In genomic region chr3:184258926-184259325, GRCh38 we compare ENCODE assay signal across 23 cellular contexts. TPM values are rescaled to one million over a fixed set of nuclear protein-coding genes. Genes with fewer than 3 reads are reported as not detected.
DNase-seq lines count a peak whose midpoint lies in the region; ATAC-seq and TF ChIP-seq lines count a peak whose summit lies in the region.
"Had no signal": no experiment of that assay in that cellular context is flagged by ENCODE, and none has a peak within 500 bp of the region (broad histone marks: within the 10 kb centered on the region; RNA-seq: fewer than 3 reads in every experiment).

No MANE protein-coding gene starts in this region.

- peaks cover 3% of the 10 kb centered on the region for H3K36me3 Mint-ChIP-seq in activated naive CD4-positive, alpha-beta T cell treated with anti-CD3 and anti-CD28 coated beads, Interleukin-2, amount 10 ng/mL, durations not matched to agents 7 days and 5 days
- peaks cover 6% of the 10 kb centered on the region for H3K36me3 Mint-ChIP-seq in memory B cell
- H3K36me3 Mint-ChIP-seq in stimulated activated effector memory CD8-positive, alpha-beta T cell treated with anti-CD3 and anti-CD28 coated beads, Interleukin-12 subunit alpha, Interleukin-12 subunit beta, amount 100 ng/mL, for 72 hours, result peaks cover 20% of the 10 kb centered on the region
- peaks cover 8% of the 10 kb centered on the region for H3K36me3 Mint-ChIP-seq in progenitor cell of endocrine pancreas (ENCODE audit: insufficient read depth)

- ATAC-seq in memory B cell (ENCODE audit: low read depth), result no peak
- ATAC-seq in stimulated activated effector memory CD8-positive, alpha-beta T cell treated with anti-CD3 and anti-CD28 coated beads, Interleukin-12 subunit alpha, Interleukin-12 subunit beta, amount 100 ng/mL, for 72 hours, result no peak
- ATAC-seq: gastrocnemius medialis had no signal

- peaks cover 22% of the 10 kb centered on the region for H3K4me1 Mint-ChIP-seq in activated naive CD4-positive, alpha-beta T cell treated with anti-CD3 and anti-CD28 coated beads, Interleukin-2, amount 10 ng/mL, durations not matched to agents 7 days and 5 days
- H3K4me1 Mint-ChIP-seq in memory B cell (peaks cover 19% of the 10 kb centered on the region), progenitor cell of endocrine pancreas (ENCODE audit: low read depth) (peaks cover 13% of the 10 kb centered on the region)
- H3K4me1 Mint-ChIP-seq in stimulated activated effector memory CD8-positive, alpha-beta T cell treated with anti-CD3 and anti-CD28 coated beads, Interleukin-12 subunit alpha, Interleukin-12 subunit beta, amount 100 ng/mL, for 72 hours, result peaks cover 36% of the 10 kb centered on the region

- peaks cover 64% of the 10 kb centered on the region for H3K27me3 Mint-ChIP-seq in activated naive CD4-positive, alpha-beta T cell treated with anti-CD3 and anti-CD28 coated beads, Interleukin-2, amount 10 ng/mL, durations not matched to agents 7 days and 5 days
- H3K27me3 Mint-ChIP-seq in memory B cell (peaks cover 24% of the 10 kb centered on the region), progenitor cell of endocrine pancreas (peaks cover 53% of the 10 kb centered on the region)

- no peak overlapping the region for H3K27ac Mint-ChIP-seq in activated naive CD4-positive, alpha-beta T cell treated with anti-CD3 and anti-CD28 coated beads, Interleukin-2, amount 10 ng/mL, durations not matched to agents 7 days and 5 days
- no peak overlapping the region for H3K27ac Mint-ChIP-seq in memory B cell
- H3K27ac Mint-ChIP-seq in stimulated activated effector memory CD8-positive, alpha-beta T cell treated with anti-CD3 and anti-CD28 coated beads, Interleukin-12 subunit alpha, Interleukin-12 subunit beta, amount 100 ng/mL, for 72 hours, result no peak overlapping the region
- no peak overlapping the region for H3K27ac Mint-ChIP-seq in progenitor cell of endocrine pancreas
- H3K27ac Mint-ChIP-seq: activated CD4-positive, alpha-beta T cell treated with anti-CD3 and anti-CD28 coated beads, Interleukin-2, amount 10 ng/mL, durations not matched to agents 7 days and 5 days had no signal

- DNase-seq in activated naive CD4-positive, alpha-beta T cell treated with anti-CD3 and anti-CD28 coated beads, Interleukin-2, amount 10 ng/mL, durations not matched to agents 7 days and 5 days, result no peak
- no peak for DNase-seq in activated naive CD4-positive, alpha-beta T cell treated with anti-CD3 and anti-CD28 coated beads, Interleukin-2, amount 50 U/mL, for 16 hours
- DNase-seq in NCI-H69 (lab: John Stamatoyannopoulos, UW) (peak; percentile 27), memory B cell (ENCODE audit: low spot score in 2 of 2) (no peak), progenitor cell of endocrine pancreas (ENCODE audit: low spot score, unreplicated experiment) (no peak), C1 segment of cervical spinal cord (lab: John Stamatoyannopoulos, UW) (no peak)
- no peak for DNase-seq in stimulated activated effector memory CD8-positive, alpha-beta T cell treated with anti-CD3 and anti-CD28 coated beads, Interleukin-12 subunit alpha, Interleukin-12 subunit beta, amount 100 ng/mL, for 72 hours (ENCODE audit: low spot score in 2 of 2)
- DNase-seq in effector CD4-positive, alpha-beta T cell, result no peak
- DNase-seq: activated CD4-positive, alpha-beta T cell treated with anti-CD3 and anti-CD28 coated beads, Interleukin-2, amount 10 ng/mL, durations not matched to agents 7 days and 5 days; activated effector memory CD4-positive, alpha-beta T cell treated with anti-CD3 and anti-CD28 coated beads, Interleukin-2, amount 50 U/mL, for 16 hours; central memory CD4-positive, alpha-beta T cell; gastrocnemius medialis; kidney glomerular epithelial cell; mesendoderm; NCI-H1694; NCI-H748 treated with DMSO at 0.1 percent for 48 hours; OCI-M1; Right ventricle myocardium superior had no signal

- CTCF ChIA-PET in activated naive CD4-positive, alpha-beta T cell treated with anti-CD3 and anti-CD28 coated beads, Interleukin-2, amount 10 ng/mL, durations not matched to agents 7 days and 5 days (lab: Charles Lee), result interaction anchor here (1.2 to 1.6 kb wide), 2 partner anchors 9 to 32 kb away, joined by 5 to 6 read pairs; partner anchors contain the start of gene EEF1AKMT4

- peak overlapping the region; percentile 38 for H3K4me3 Mint-ChIP-seq in activated naive CD4-positive, alpha-beta T cell treated with anti-CD3 and anti-CD28 coated beads, Interleukin-2, amount 10 ng/mL, durations not matched to agents 7 days and 5 days
- H3K4me3 Mint-ChIP-seq in memory B cell (peak overlapping the region; percentile 78), progenitor cell of endocrine pancreas (ENCODE audit: low read depth) (no peak overlapping the region)
- H3K4me3 Mint-ChIP-seq in stimulated activated effector memory CD8-positive, alpha-beta T cell treated with anti-CD3 and anti-CD28 coated beads, Interleukin-12 subunit alpha, Interleukin-12 subunit beta, amount 100 ng/mL, for 72 hours, result peak overlapping the region; percentile 85

- H3K9me3 Mint-ChIP-seq in activated naive CD4-positive, alpha-beta T cell treated with anti-CD3 and anti-CD28 coated beads, Interleukin-2, amount 10 ng/mL, durations not matched to agents 7 days and 5 days, result no peaks in the 10 kb centered on the region
- H3K9me3 Mint-ChIP-seq in memory B cell (no peaks in the 10 kb centered on the region), progenitor cell of endocrine pancreas (ENCODE audit: low read depth) (no peaks in the 10 kb centered on the region)
- no peaks in the 10 kb centered on the region for H3K9me3 Mint-ChIP-seq in stimulated activated effector memory CD8-positive, alpha-beta T cell treated with anti-CD3 and anti-CD28 coated beads, Interleukin-12 subunit alpha, Interleukin-12 subunit beta, amount 100 ng/mL, for 72 hours
- H3K9me3 Mint-ChIP-seq: activated CD4-positive, alpha-beta T cell treated with anti-CD3 and anti-CD28 coated beads, Interleukin-2, amount 10 ng/mL, durations not matched to agents 7 days and 5 days had no signal

- no peak for TF ChIP-seq CTCF in progenitor cell of endocrine pancreas (IDR thresholded peaks at IDR 0.05; ENCODE audit: unreplicated experiment)

RNA-seq across cellular contexts. Expression of gene CAMK2N2, which starts 2.4 kb away (rescaled TPM):
- total RNA-seq in progenitor cell of endocrine pancreas, result 1.3 and 1.4 TPM in 2 replicates
- total RNA-seq: activated CD4-positive, alpha-beta T cell treated with anti-CD3 and anti-CD28 coated beads, Interleukin-2, amount 10 ng/mL, durations not matched to agents 7 days and 5 days; esophagus muscularis mucosa; gastrocnemius medialis; Right ventricle myocardium superior; subcutaneous adipose tissue; ureter had no signal

RNA-seq across cellular contexts. Expression of gene EEF1AKMT4, which starts 9.5 kb away (rescaled TPM):
- total RNA-seq in progenitor cell of endocrine pancreas, result 3.9 and 4.5 TPM in 2 replicates

RNA-seq across cellular contexts. Expression of gene ALG3, which starts 10.2 kb away (rescaled TPM):
- total RNA-seq in progenitor cell of endocrine pancreas, result 34.5 and 35.3 TPM in 2 replicates

RNA-seq across cellular contexts. Expression of gene ECE2, which starts 16.9 kb away (rescaled TPM):
- not detected in 2 replicates for total RNA-seq in progenitor cell of endocrine pancreas
- total RNA-seq: A673; activated CD4-positive, alpha-beta T cell treated with anti-CD3 and anti-CD28 coated beads, Interleukin-2, amount 10 ng/mL, durations not matched to agents 7 days and 5 days; gastrocnemius medialis; K562; Right ventricle myocardium superior; subcutaneous adipose tissue had no signal

RNA-seq across cellular contexts. Expression of gene VWA5B2, which starts 29.5 kb away (rescaled TPM):
- total RNA-seq in progenitor cell of endocrine pancreas, result 67.9 and 71.5 TPM in 2 replicates
- total RNA-seq: activated CD4-positive, alpha-beta T cell treated with anti-CD3 and anti-CD28 coated beads, Interleukin-2, amount 10 ng/mL, durations not matched to agents 7 days and 5 days; gastrocnemius medialis; Right ventricle myocardium superior; subcutaneous adipose tissue; ureter had no signal
